ENCODE assay signal across 8 cellular contexts in genomic region chr6:73520688-73521350, GRCh38.
DNase-seq lines count a peak whose midpoint lies in the region; ATAC-seq and TF ChIP-seq lines count a peak whose summit lies in the region.

Gene EEF1A1 (minus strand): TSS chr6:73521032. CDS start chr6:73520026, 1,006 bp downstream.

- ATAC-seq in HG03439 (IDR thresholded peaks at IDR 0.05; ENCODE audit: unreplicated experiment) = peak; percentile 73

- H3K27ac ChIP-seq in cingulate gyrus (ENCODE audit: low read depth, low read length) = peak within 1 kb of the TSS; percentile 99

- DNase-seq in AML-193 (lab: John Stamatoyannopoulos, UW) (peak; percentile 99 to 100), NCI-H524 (lab: John Stamatoyannopoulos, UW) (peak; percentile 97 to 99), kidney tubule cell (ENCODE audit: low spot score) (peak; percentile 100)
- DNase-seq in activated CD4-positive, alpha-beta T cell treated with anti-CD3 and anti-CD28 coated beads for 4 hours = peak; percentile 100
- peak; percentile 98 to 100 (median 99) for DNase-seq in stimulated activated CD4-positive, alpha-beta T cell treated with anti-CD3 and anti-CD28 coated beads, Interleukin-1b, Interleukin-23, amount 100 ng/mL, for 24 hours (ENCODE audit: low read depth in 4 of 4, low spot score in 1 of 4)

- peak; percentile 100 for TF ChIP-seq POLR2A in GM19193 (IDR thresholded peaks at IDR 0.05; ENCODE audit: extremely low read depth, insufficient read depth, insufficient read length)

Comparison
In these comparisons a context has a peak if more than half of its experiments do, and no peak if none do; other contexts are left out.
1. Peak in every context shown above with its lines: DNase-seq, ATAC-seq and H3K27ac ChIP-seq.